Comparison of ENCODE assay signal across 1 cellular context in genomic region chr10:124217906-124218769, GRCh38.
TF ChIP-seq lines count a peak whose summit lies in the region.

No MANE protein-coding gene starts in this region.

TF ChIP-seq in HepG2, 621 proteins besides CTCF, POLR2A, EP300 and RAD21 (continued from another document):
- TF ChIP-seq ZBTB25 (CRISPR knock-in tag; IDR thresholded peaks at IDR 0.05): no peak
- no peak for TF ChIP-seq KMT2B (CRISPR knock-in tag; IDR thresholded peaks at IDR 0.05)
